ENCODE assay signal across 24 cellular contexts in genomic region chr2:85613717-85614515, GRCh38. TPM values are rescaled to one million over a fixed set of nuclear protein-coding genes. Genes with fewer than 3 reads are reported as not detected.
A peak's percentile ranks its signal among the peaks of the same experiment; 100 is the strongest.
DNase-seq lines count a peak whose midpoint lies in the region; ATAC-seq and TF ChIP-seq lines count a peak whose summit lies in the region.
"Had no signal": no experiment of that assay in that cellular context is flagged by ENCODE, and none has a peak within 500 bp of the region (broad histone marks: within the 10 kb centered on the region; RNA-seq: fewer than 3 reads in every experiment).

No MANE protein-coding gene starts in this region.

- peaks cover 3 to 17% of the 10 kb centered on the region in 2 experiments; a peak in 2 of 4 replicates for H3K36me3 ChIP-seq in HCT116 (ENCODE audit: control insufficient read depth in 1 of 2, insufficient read depth in 2 of 2, low read length in 2 of 2)
- peaks cover 5 to 15% of the 10 kb centered on the region in 2 donors for H3K36me3 ChIP-seq in psoas muscle (ENCODE audit: insufficient read depth in 1 of 2, low read depth in 1 of 2)

- BruUV-seq in HCT116 (replicated peaks; lab: Mats Ljungman, UMichigan) = no TSS peak

- H3K27me3 ChIP-seq in HCT116 (ENCODE audit: insufficient read depth, low read length) = no peaks in the 10 kb centered on the region
- H3K27me3 ChIP-seq in psoas muscle (ENCODE audit: insufficient read depth in 3 of 3, low read length in 2 of 3) = no peaks in the 10 kb centered on the region
- H3K27me3 ChIP-seq: ascending aorta, MG63, upper lobe of right lung had no signal

- 40 to 49% (median 45%) methylated on average over 10 of the region's 10 CpGs for WGBS in psoas muscle, 3 donors

- no peak for DNase-seq in activated CD4-positive, alpha-beta memory T cell treated with anti-CD3 and anti-CD28 coated beads for 36 hours
- no peak for DNase-seq in activated CD4-positive, alpha-beta memory T cell treated with anti-CD3 and anti-CD28 coated beads, Interleukin-2, amount 10 ng/mL, durations not matched to agents 7 days and 5 days
- no peak for DNase-seq in HCT116 (ENCODE audit: low read depth, low spot score)
- DNase-seq in chondrocyte (ENCODE audit: low spot score) = no peak
- DNase-seq in psoas muscle = no peak
- no peak for DNase-seq in mesenteric fat pad (ENCODE audit: low spot score)
- DNase-seq in activated effector memory CD4-positive, alpha-beta T cell treated with anti-CD3 and anti-CD28 coated beads, Interleukin-2, amount 50 U/mL, for 16 hours = no peak
- DNase-seq: activated CD8-positive, alpha-beta memory T cell treated with anti-CD3 and anti-CD28 coated beads for 24 hours; activated gamma-delta T cell treated with Interleukin-2 at 50 U/mL for 16 hours; effector memory CD4-positive, alpha-beta T cell; H7; left colon; MG63; midbrain; NCI-H1436; NCI-H2171; NCI-H526; occipital lobe; SHP77; stimulated activated naive CD8-positive, alpha-beta T cell treated with anti-CD3 and anti-CD28 coated beads, Interleukin-15, amount 100 ng/mL, for 72 hours; upper lobe of right lung had no signal

- no peak for TF ChIP-seq RAD21 in HCT116 (IDR thresholded peaks at IDR 0.05; ENCODE audit: low read depth)

- POLR2A ChIA-PET in activated CD4-positive, alpha-beta memory T cell treated with anti-CD3 and anti-CD28 coated beads for 36 hours (lab: Charles Lee) = interaction anchor here (1.0 to 1.2 kb wide), 2 partner anchors 53 to 75 kb away, joined by 3 to 4 read pairs; partner anchors contain the start of gene MAT2A
- POLR2A ChIA-PET in activated CD4-positive, alpha-beta memory T cell treated with anti-CD3 and anti-CD28 coated beads, Interleukin-2, amount 10 ng/mL, durations not matched to agents 7 days and 5 days (lab: Charles Lee) = interaction anchor here (1.0 to 4.4 kb wide), 3 partner anchors 11 to 19 kb away, joined by 3 to 41 read pairs (median 40); partner anchors contain the start of genes RNF181 and TMEM150A
- POLR2A ChIA-PET in HCT116 (lab: Charles Lee) = no interaction called here

- H3K9me3 ChIP-seq in HCT116 (ENCODE audit: control insufficient read depth in 1 of 2, insufficient read depth in 1 of 2, low read depth in 1 of 2, low read length in 2 of 2) (no peaks in the 10 kb centered on the region), psoas muscle (no peaks in the 10 kb centered on the region)
- H3K9me3 ChIP-seq: ascending aorta, MG63, upper lobe of right lung had no signal

- H3K9me2 ChIP-seq in HCT116 (ENCODE audit: insufficient read depth) = no peaks in the 10 kb centered on the region

- no peaks in the 10 kb centered on the region for H4K20me1 ChIP-seq in HCT116 (ENCODE audit: insufficient read depth)

- H2AFZ ChIP-seq in HCT116 (ENCODE audit: low read depth, low read length, poor library complexity, severe bottlenecking) = no peak overlapping the region

- no peak overlapping the region for H3K4me2 ChIP-seq in HCT116 (ENCODE audit: low read length)

- peaks cover 52% of the 10 kb centered on the region for H3K79me2 ChIP-seq in HCT116 (ENCODE audit: insufficient read depth, low read length)

- peak overlapping the region; percentile 38 for H3K27ac Mint-ChIP-seq in activated CD4-positive, alpha-beta memory T cell treated with anti-CD3 and anti-CD28 coated beads for 36 hours
- H3K27ac Mint-ChIP-seq in activated CD4-positive, alpha-beta memory T cell treated with anti-CD3 and anti-CD28 coated beads, Interleukin-2, amount 10 ng/mL, durations not matched to agents 7 days and 5 days = no peak overlapping the region
- H3K27ac Mint-ChIP-seq in chondrocyte (ENCODE audit: unreplicated experiment) = peak overlapping the region; percentile 12
- H3K27ac Mint-ChIP-seq: stimulated activated naive CD8-positive, alpha-beta T cell treated with anti-CD3 and anti-CD28 coated beads, Interleukin-15, amount 100 ng/mL, for 72 hours had no signal

- H3K4me1 ChIP-seq in HCT116 (ENCODE audit: control insufficient read depth in 1 of 2, insufficient read depth in 2 of 2, low read length in 2 of 2) = peaks cover 18 to 39% of the 10 kb centered on the region in 2 experiments
- H3K4me1 ChIP-seq in psoas muscle = peaks cover 50% of the 10 kb centered on the region

- peak overlapping the region; percentile 40 for H3K4me3 Mint-ChIP-seq in activated CD4-positive, alpha-beta memory T cell treated with anti-CD3 and anti-CD28 coated beads for 36 hours
- H3K4me3 Mint-ChIP-seq in activated CD4-positive, alpha-beta memory T cell treated with anti-CD3 and anti-CD28 coated beads, Interleukin-2, amount 10 ng/mL, durations not matched to agents 7 days and 5 days = no peak overlapping the region
- H3K4me3 Mint-ChIP-seq in chondrocyte (ENCODE audit: unreplicated experiment) = no peak overlapping the region

- no peaks in the 10 kb centered on the region for H3K9me3 Mint-ChIP-seq in activated CD4-positive, alpha-beta memory T cell treated with anti-CD3 and anti-CD28 coated beads for 36 hours
- H3K9me3 Mint-ChIP-seq in activated CD4-positive, alpha-beta memory T cell treated with anti-CD3 and anti-CD28 coated beads, Interleukin-2, amount 10 ng/mL, durations not matched to agents 7 days and 5 days = no peaks in the 10 kb centered on the region
- no peaks in the 10 kb centered on the region for H3K9me3 Mint-ChIP-seq in chondrocyte (ENCODE audit: low read depth)
- H3K9me3 Mint-ChIP-seq: stimulated activated naive CD8-positive, alpha-beta T cell treated with anti-CD3 and anti-CD28 coated beads, Interleukin-15, amount 100 ng/mL, for 72 hours had no signal

- TF ChIP-seq CTCF in HCT116 (IDR thresholded peaks at IDR 0.05 in 2 of 3, conservative IDR thresholded peaks at IDR 0.05 in 1 of 3; ENCODE audit: borderline replicate concordance in 1 of 3, insufficient read depth in 1 of 3, low read depth in 2 of 3, low read length in 2 of 3) (no peak), chondrocyte (IDR thresholded peaks at IDR 0.05) (no peak), psoas muscle (IDR thresholded peaks at IDR 0.05) (no peak)

- H3K4me1 Mint-ChIP-seq in activated CD4-positive, alpha-beta memory T cell treated with anti-CD3 and anti-CD28 coated beads for 36 hours (ENCODE audit: low read depth) = peaks cover 36% of the 10 kb centered on the region
- H3K4me1 Mint-ChIP-seq in activated CD4-positive, alpha-beta memory T cell treated with anti-CD3 and anti-CD28 coated beads, Interleukin-2, amount 10 ng/mL, durations not matched to agents 7 days and 5 days = peaks cover 52% of the 10 kb centered on the region
- peaks cover 31% of the 10 kb centered on the region for H3K4me1 Mint-ChIP-seq in chondrocyte (ENCODE audit: low read depth)

- ATAC-seq in HCT116 (no peak), psoas muscle (no peak), SK-N-SH treated with all-trans-retinoic acid at 6 μM for 48 hours (no peak)
- ATAC-seq: left colon; sciatic nerve; stimulated activated naive CD8-positive, alpha-beta T cell treated with anti-CD3 and anti-CD28 coated beads, Interleukin-15, amount 100 ng/mL, for 72 hours; upper lobe of right lung had no signal

- H3K4me3 ChIP-seq in HCT116 (replicated peaks in 1 of 2; ENCODE audit: low read depth in 1 of 2, low read length in 2 of 2) (no peak overlapping the region), psoas muscle (no peak overlapping the region)
- H3K4me3 ChIP-seq: ascending aorta, MG63, upper lobe of right lung had no signal

- H3K27ac ChIP-seq in HCT116 (ENCODE audit: low read depth, low read length) = no peak overlapping the region
- H3K27ac ChIP-seq in psoas muscle = peak overlapping the region; percentile 92
- H3K27ac ChIP-seq: ascending aorta, upper lobe of right lung had no signal

- H3K9ac ChIP-seq in HCT116 (ENCODE audit: low read length) = no peak overlapping the region

- H3K27me3 Mint-ChIP-seq in activated CD4-positive, alpha-beta memory T cell treated with anti-CD3 and anti-CD28 coated beads for 36 hours = no peaks in the 10 kb centered on the region
- H3K27me3 Mint-ChIP-seq in activated CD4-positive, alpha-beta memory T cell treated with anti-CD3 and anti-CD28 coated beads, Interleukin-2, amount 10 ng/mL, durations not matched to agents 7 days and 5 days = no peaks in the 10 kb centered on the region
- no peaks in the 10 kb centered on the region for H3K27me3 Mint-ChIP-seq in chondrocyte (ENCODE audit: low read depth)
- H3K27me3 Mint-ChIP-seq: stimulated activated naive CD8-positive, alpha-beta T cell treated with anti-CD3 and anti-CD28 coated beads, Interleukin-15, amount 100 ng/mL, for 72 hours had no signal

- intact Hi-C loops in activated CD4-positive, alpha-beta memory T cell treated with anti-CD3 and anti-CD28 coated beads for 36 hours (cut with micrococcal nuclease) = loop anchor here (2.0 to 10.0 kb wide), 2 partner anchors 29 to 831 kb away; partner anchors contain the start of genes KDM3A and VAMP5
- intact Hi-C loops in HCT116 (cut with micrococcal nuclease) (loop anchor here (5.0 kb wide), 2 partner anchors 262 to 323 kb away; partner anchors contain the start of genes ELMOD3 and RETSAT), psoas muscle (cut with DNase I) (loop anchor here in 1 of 2 donors (2.0 kb wide), 1 partner anchor 13 kb away; no protein-coding TSS in a partner anchor)

- CTCF ChIA-PET in activated CD4-positive, alpha-beta memory T cell treated with anti-CD3 and anti-CD28 coated beads for 36 hours (lab: Charles Lee) = interaction anchor here (1.0 to 10.4 kb wide), 2 partner anchors 23 to 62 kb away, joined by 3 to 82 read pairs; no protein-coding TSS in a partner anchor
- CTCF ChIA-PET in activated CD4-positive, alpha-beta memory T cell treated with anti-CD3 and anti-CD28 coated beads, Interleukin-2, amount 10 ng/mL, durations not matched to agents 7 days and 5 days (lab: Charles Lee) = no interaction called here
- CTCF ChIA-PET in HCT116 (lab: Charles Lee) = no interaction called here

- TF ChIP-seq POLR2A in HCT116 (IDR thresholded peaks at IDR 0.05; ENCODE audit: borderline replicate concordance, extremely low read depth, insufficient read depth, insufficient read length) = no peak

- peaks cover 12% of the 10 kb centered on the region for H3K36me3 Mint-ChIP-seq in activated CD4-positive, alpha-beta memory T cell treated with anti-CD3 and anti-CD28 coated beads for 36 hours
- peaks cover 27% of the 10 kb centered on the region for H3K36me3 Mint-ChIP-seq in activated CD4-positive, alpha-beta memory T cell treated with anti-CD3 and anti-CD28 coated beads, Interleukin-2, amount 10 ng/mL, durations not matched to agents 7 days and 5 days (ENCODE audit: low read depth)
- peaks cover 1% of the 10 kb centered on the region for H3K36me3 Mint-ChIP-seq in chondrocyte (ENCODE audit: low read depth)

- RAD21 ChIA-PET in HCT116 (lab: Charles Lee; ENCODE audit: low non-redundant PET in 1 of 2, low total read pairs in 2 of 2, uncharacterized antibody in 2 of 2, unreplicated experiment in 2 of 2) = no interaction called here

RNA-seq across cellular contexts. Expression of gene C2orf68, which starts 2.0 kb away (rescaled TPM):
- total RNA-seq in activated CD4-positive, alpha-beta memory T cell treated with anti-CD3 and anti-CD28 coated beads for 36 hours = 10 to 100 TPM; 36.3 to 39.1 TPM
- total RNA-seq in activated CD4-positive, alpha-beta memory T cell treated with anti-CD3 and anti-CD28 coated beads, Interleukin-2, amount 10 ng/mL, durations not matched to agents 7 days and 5 days = 10 to 100 TPM; 48.8 to 50.9 TPM
- total RNA-seq in HCT116 (2021; ENCODE audit: unreplicated experiment) (21.8 TPM), chondrocyte (19.4 to 33.9 TPM (median 21.3 TPM) in 3 replicates), psoas muscle (10 to 100 TPM; 43.4 to 61.9 (median 47.5) TPM), mesenteric fat pad (26.3 TPM)
- polyA plus RNA-seq in HCT116 (2012) = 15.0 and 17.2 TPM in 2 replicates
- polyA plus RNA-seq in psoas muscle = 10 to 100 TPM; 26.9 to 76.0 (median 43.8) TPM

RNA-seq across cellular contexts. Expression of gene USP39, which starts 2.1 kb away (rescaled TPM):
- 10 to 100 TPM; 83.2 to 83.4 TPM for total RNA-seq in activated CD4-positive, alpha-beta memory T cell treated with anti-CD3 and anti-CD28 coated beads for 36 hours
- 10 to 100 TPM; 69.1 to 71.2 TPM for total RNA-seq in activated CD4-positive, alpha-beta memory T cell treated with anti-CD3 and anti-CD28 coated beads, Interleukin-2, amount 10 ng/mL, durations not matched to agents 7 days and 5 days
- total RNA-seq in HCT116 (2021; ENCODE audit: unreplicated experiment) = 92.1 TPM
- polyA plus RNA-seq in HCT116 (2012) = 67.0 and 76.7 TPM in 2 replicates
- 34.7 to 40.4 TPM (median 35.1 TPM) in 3 replicates for total RNA-seq in chondrocyte
- 10 to 100 TPM; 39.0 to 61.8 (median 45.6) TPM for total RNA-seq in psoas muscle
- 100 to 1,000 TPM in 1 of 3 donors, 10 to 100 TPM in 2; 53.7 to 104 (median 58.3) TPM for polyA plus RNA-seq in psoas muscle
- 37.1 TPM for total RNA-seq in mesenteric fat pad

RNA-seq across cellular contexts. Expression of gene TMEM150A, which starts 11.4 kb away (rescaled TPM):
- total RNA-seq in activated CD4-positive, alpha-beta memory T cell treated with anti-CD3 and anti-CD28 coated beads for 36 hours = 1 to 10 TPM; 1.2 to 1.6 TPM
- total RNA-seq in activated CD4-positive, alpha-beta memory T cell treated with anti-CD3 and anti-CD28 coated beads, Interleukin-2, amount 10 ng/mL, durations not matched to agents 7 days and 5 days = 1 to 10 TPM; 1.3 to 2.0 TPM
- total RNA-seq in HCT116 (2021; ENCODE audit: unreplicated experiment) (9.9 TPM), chondrocyte (17.1 to 19.9 TPM (median 17.9 TPM) in 3 replicates), psoas muscle (10 to 100 TPM; 20.1 to 54.3 (median 30.9) TPM), mesenteric fat pad (27.7 TPM)
- 6.5 and 8.0 TPM in 2 replicates for polyA plus RNA-seq in HCT116 (2012)
- polyA plus RNA-seq in psoas muscle = 10 to 100 TPM; 17.4 to 82.6 (median 40.3) TPM

RNA-seq across cellular contexts. Expression of gene RNF181, which starts 18.4 kb away (rescaled TPM):
- total RNA-seq in activated CD4-positive, alpha-beta memory T cell treated with anti-CD3 and anti-CD28 coated beads for 36 hours = 100 to 1,000 TPM; 120 to 124 TPM
- total RNA-seq in activated CD4-positive, alpha-beta memory T cell treated with anti-CD3 and anti-CD28 coated beads, Interleukin-2, amount 10 ng/mL, durations not matched to agents 7 days and 5 days = 100 to 1,000 TPM; 117 to 121 TPM
- 77.5 TPM for total RNA-seq in HCT116 (2021; ENCODE audit: unreplicated experiment)
- 270 and 278 TPM in 2 replicates for polyA plus RNA-seq in HCT116 (2012)
- 76.3 to 93.9 TPM (median 89.4 TPM) in 3 replicates for total RNA-seq in chondrocyte
- total RNA-seq in psoas muscle = 100 to 1,000 TPM in 1 of 4 donors, 10 to 100 TPM in 3; 84.7 to 107 (median 90.0) TPM
- polyA plus RNA-seq in psoas muscle = 100 to 1,000 TPM; 156 to 212 (median 184) TPM
- 110 TPM for total RNA-seq in mesenteric fat pad

RNA-seq across cellular contexts. Expression of gene VAMP5, which starts 29.7 kb away (rescaled TPM):
- 10 to 100 TPM; 49.7 to 51.9 TPM for total RNA-seq in activated CD4-positive, alpha-beta memory T cell treated with anti-CD3 and anti-CD28 coated beads for 36 hours
- 10 to 100 TPM; 89.6 to 91.8 TPM for total RNA-seq in activated CD4-positive, alpha-beta memory T cell treated with anti-CD3 and anti-CD28 coated beads, Interleukin-2, amount 10 ng/mL, durations not matched to agents 7 days and 5 days
- total RNA-seq in HCT116 (2021; ENCODE audit: unreplicated experiment) = 1.9 TPM
- polyA plus RNA-seq in HCT116 (2012) = 2.5 and 5.1 TPM in 2 replicates
- 1.8 to 2.4 TPM in 2 of 3 replicates, not detected in the other for total RNA-seq in chondrocyte
- 10 to 100 TPM; 58.1 to 95.0 (median 83.2) TPM for total RNA-seq in psoas muscle
- 100 to 1,000 TPM; 106 to 149 (median 128) TPM for polyA plus RNA-seq in psoas muscle
- 70.3 TPM for total RNA-seq in mesenteric fat pad
